ENCODE assay signal across 19 cellular contexts in the genomic region with DNA sequence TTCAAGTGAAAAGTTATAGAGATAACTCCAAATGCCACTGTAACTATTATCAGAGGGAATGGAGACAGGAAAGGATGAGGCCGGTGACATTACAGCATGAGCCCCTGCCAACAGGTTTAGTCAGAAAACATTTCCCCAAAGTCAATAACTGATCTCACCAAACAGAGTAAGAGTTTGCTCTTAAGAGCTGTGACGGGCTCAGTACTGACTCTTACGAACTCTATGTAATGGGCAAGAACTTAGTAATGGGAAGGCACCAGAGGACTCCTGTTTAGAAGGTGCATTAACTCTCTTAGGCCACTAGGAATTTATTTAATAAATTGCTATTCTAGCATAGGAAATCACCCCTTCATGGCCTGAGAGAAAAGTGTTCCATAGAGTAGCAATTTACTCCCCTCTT.
"Had no signal": no experiment of that assay in that cellular context is flagged by ENCODE, and none has a peak within 500 bp of the region (broad histone marks: within the 10 kb centered on the region; RNA-seq: fewer than 3 reads in every experiment).

No MANE protein-coding gene starts in this region.

- ATAC-seq: activated CD4-positive, alpha-beta T cell treated with anti-CD3 and anti-CD28 coated beads for 36 hours; activated CD8-positive, alpha-beta memory T cell treated with anti-CD3 and anti-CD28 coated beads, Interleukin-2, amount 10 ng/mL, durations not matched to agents 7 days and 5 days; activated naive CD4-positive, alpha-beta T cell treated with anti-CD3 and anti-CD28 coated beads, Interleukin-2, amount 50 U/mL, for 72 hours; naive thymus-derived CD4-positive, alpha-beta T cell had no signal

- H3K27ac Mint-ChIP-seq: activated CD4-positive, alpha-beta memory T cell treated with anti-CD3 and anti-CD28 coated beads for 36 hours; activated CD4-positive, alpha-beta T cell treated with anti-CD3 and anti-CD28 coated beads for 36 hours; activated CD8-positive, alpha-beta memory T cell treated with anti-CD3 and anti-CD28 coated beads, Interleukin-2, amount 10 ng/mL, durations not matched to agents 7 days and 5 days; activated naive CD4-positive, alpha-beta T cell treated with anti-CD3 and anti-CD28 coated beads, Interleukin-2, amount 50 U/mL, for 72 hours; naive thymus-derived CD4-positive, alpha-beta T cell had no signal

- H3K27ac ChIP-seq: coronary artery, esophagus squamous epithelium, skin epidermis, tibial nerve, vagina had no signal

- H3K9me3 ChIP-seq: esophagus squamous epithelium, tibial nerve, vagina had no signal

- H3K4me1 ChIP-seq: vagina had no signal

- H3K36me3 Mint-ChIP-seq: activated CD4-positive, alpha-beta memory T cell treated with anti-CD3 and anti-CD28 coated beads for 36 hours; activated CD8-positive, alpha-beta memory T cell treated with anti-CD3 and anti-CD28 coated beads, Interleukin-2, amount 10 ng/mL, durations not matched to agents 7 days and 5 days had no signal

- H3K4me3 ChIP-seq: esophagus squamous epithelium, skin epidermis, tibial nerve, vagina had no signal

- FAIRE-seq: endothelial cell of umbilical vein had no signal

- DNase-seq: activated CD4-positive, alpha-beta memory T cell treated with anti-CD3 and anti-CD28 coated beads for 36 hours; activated CD4-positive, alpha-beta T cell treated with anti-CD3 and anti-CD28 coated beads for 36 hours; activated CD8-positive, alpha-beta memory T cell treated with anti-CD3 and anti-CD28 coated beads, Interleukin-2, amount 10 ng/mL, durations not matched to agents 7 days and 5 days; activated effector memory CD4-positive, alpha-beta T cell treated with Interleukin-2 at 50 U/mL for 16 hours; activated T-cell treated with anti-CD3 and anti-CD28 coated beads, Interleukin-2, amount 50 U/mL, for 1 hour; central memory CD4-positive, alpha-beta T cell; esophagus squamous epithelium; naive thymus-derived CD4-positive, alpha-beta T cell; posterior cingulate gyrus; retina; stimulated activated CD4-positive, alpha-beta T cell treated with anti-CD3 and anti-CD28 coated beads, Interleukin-15, amount 100 ng/mL, for 24 hours; stimulated activated CD4-positive, alpha-beta T cell treated with anti-CD3 and anti-CD28 coated beads, Interleukin-4, amount 100 ng/mL, for 24 hours; stimulated activated naive CD4-positive, alpha-beta T cell treated with Interleukin-2 at 50 U/mL for 16 hours had no signal

- H3K4me1 Mint-ChIP-seq: activated CD4-positive, alpha-beta T cell treated with anti-CD3 and anti-CD28 coated beads for 36 hours; activated CD8-positive, alpha-beta memory T cell treated with anti-CD3 and anti-CD28 coated beads, Interleukin-2, amount 10 ng/mL, durations not matched to agents 7 days and 5 days; naive thymus-derived CD4-positive, alpha-beta T cell had no signal

- H3K4me3 Mint-ChIP-seq: activated CD4-positive, alpha-beta memory T cell treated with anti-CD3 and anti-CD28 coated beads for 36 hours; activated CD4-positive, alpha-beta T cell treated with anti-CD3 and anti-CD28 coated beads for 36 hours; activated CD8-positive, alpha-beta memory T cell treated with anti-CD3 and anti-CD28 coated beads, Interleukin-2, amount 10 ng/mL, durations not matched to agents 7 days and 5 days; naive thymus-derived CD4-positive, alpha-beta T cell had no signal

- H3K27me3 ChIP-seq: tibial nerve, vagina had no signal

- H3K27me3 Mint-ChIP-seq: activated CD8-positive, alpha-beta memory T cell treated with anti-CD3 and anti-CD28 coated beads, Interleukin-2, amount 10 ng/mL, durations not matched to agents 7 days and 5 days had no signal

- H3K9me3 Mint-ChIP-seq: activated CD4-positive, alpha-beta memory T cell treated with anti-CD3 and anti-CD28 coated beads for 36 hours had no signal

- H3K36me3 ChIP-seq: esophagus squamous epithelium, tibial nerve, vagina had no signal
